10 cellular contexts compared by ENCODE assay signal in the genomic region with DNA sequence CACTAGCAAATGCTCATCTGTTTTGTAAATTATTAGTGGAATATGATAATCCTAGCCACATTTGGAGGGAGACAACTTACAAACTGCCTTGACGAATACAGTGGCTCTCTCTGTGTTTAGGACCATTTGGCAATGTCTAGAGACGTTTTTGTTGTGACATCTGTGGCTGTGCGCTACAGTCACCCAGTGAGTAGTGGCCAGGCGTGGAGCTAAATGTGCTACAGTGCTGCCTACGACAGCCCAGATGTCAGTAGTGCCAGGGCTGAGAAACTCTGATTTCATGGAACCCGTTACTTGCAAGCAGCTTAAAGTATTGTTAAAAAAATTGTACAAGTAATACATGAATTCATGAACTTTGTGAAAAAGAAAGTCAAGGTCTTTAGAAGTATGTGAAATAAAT. TPM values are rescaled to one million over a fixed set of nuclear protein-coding genes. Genes with fewer than 3 reads are reported as not detected.
DNase-seq lines count a peak whose midpoint lies in the region; ATAC-seq, FAIRE-seq and TF ChIP-seq lines count a peak whose summit lies in the region.
"Not testable (repeated sequence)": the region's sequence is repeated elsewhere in the genome, so short reads cannot be mapped to it uniquely, and the experiment has no call there.
"Had no signal": no experiment of that assay in that cellular context is flagged by ENCODE, and none has a peak within 500 bp of the region (broad histone marks: within the 10 kb centered on the region; RNA-seq: fewer than 3 reads in every experiment).

No MANE protein-coding gene starts in this region.

- not testable (repeated sequence) for H2AFZ ChIP-seq in hepatocyte; HepG2 (ENCODE audit: low read length)

- H3K27me3 Mint-ChIP-seq in endodermal cell (ENCODE audit: insufficient read depth), result not testable (repeated sequence)

- DNase-seq in BE2C (peak; percentile 30), amygdala (lab: John Stamatoyannopoulos, UW) (peak in 33 of 56 donors; percentile 1 to 78 (median 18)), endodermal cell (peak; percentile 10), nucleus accumbens (lab: John Stamatoyannopoulos, UW) (peak in 29 of 56 donors; percentile 0 to 67 (median 26)), putamen (ENCODE audit: low spot score) (peak; percentile 56)
- not testable (repeated sequence) for DNase-seq in hepatocyte (ENCODE audit: low spot score); HepG2 (ENCODE audit: low spot score)

- 80 to 93% methylated on average over 3 to 6 of the region's 6 CpGs for whole genome bisulfite sequencing in endodermal cell (ENCODE audit: insufficient coverage in 1 of 2, insufficient read length in 1 of 2), 2 experiments
- 91% methylated on average over 6 of the region's 6 CpGs for WGBS in hepatocyte (ENCODE audit: low lambda C conversion rate, missing lambda C conversion rate)
- 90% methylated on average over 6 of the region's 6 CpGs for WGBS in HepG2 (ENCODE audit: low lambda C conversion rate)

- POLR2A ChIA-PET in HepG2 (lab: Yijun Ruan, JAX), result not testable (repeated sequence)

- not testable (repeated sequence) for H3K9me3 ChIP-seq in BE2C; endodermal cell (ENCODE audit: control insufficient read depth, low read length); hepatocyte (ENCODE audit: low read depth); HepG2 (ENCODE audit: low read length)

- not testable (repeated sequence) for H3K9me2 ChIP-seq in hepatocyte (replicated peaks; ENCODE audit: insufficient read depth)

- FAIRE-seq in HepG2 (lab: Jason Lieb, UNC), result not testable (repeated sequence)

- H3K9me3 Mint-ChIP-seq in endodermal cell, result not testable (repeated sequence)

- H3K36me3 Mint-ChIP-seq in endodermal cell (ENCODE audit: low read depth), result not testable (repeated sequence)

- H3K4me2 ChIP-seq in hepatocyte, result peak overlapping the region; percentile 53
- peak overlapping the region; percentile 7; the same call in 1 of the 2 replicates for H3K4me2 ChIP-seq in HepG2 (ENCODE audit: low read depth, low read length)

- not testable (repeated sequence) for H3K27ac Mint-ChIP-seq in endodermal cell

- CTCF ChIA-PET in HepG2 (lab: Yijun Ruan, JAX; ENCODE audit: low intra/inter-chr PET ratio, low total read pairs), result not testable (repeated sequence)

- not testable (repeated sequence) for TF ChIP-seq EP300 in HepG2 (IDR thresholded peaks at IDR 0.05; ENCODE audit: low read depth in 2 of 2, low read length in 2 of 2); HepG2 (CRISPR knock-in tag; IDR thresholded peaks at IDR 0.05; ENCODE audit: borderline replicate concordance)

- TF ChIP-seq POLR2A in HepG2 (IDR thresholded peaks at IDR 0.05; ENCODE audit: insufficient read depth in 1 of 2, low read depth in 2 of 2, low read length in 2 of 2), result not testable (repeated sequence)

- not testable (repeated sequence) for TF ChIP-seq CTCF in BE2C (IDR thresholded peaks at IDR 0.05; ENCODE audit: low read depth, low read length); endodermal cell (conservative IDR thresholded peaks at IDR 0.05); hepatocyte (IDR thresholded peaks at IDR 0.05; ENCODE audit: poor library complexity); HepG2 (CRISPR knock-in tag; IDR thresholded peaks at IDR 0.05)

- H3K9ac ChIP-seq in endodermal cell (ENCODE audit: extremely low read depth, low read length, poor library complexity, severe bottlenecking); HepG2 (ENCODE audit: insufficient read depth, low read depth, low read length): not testable (repeated sequence)

- H3K4me1 Mint-ChIP-seq in endodermal cell, result not testable (repeated sequence)

- not testable (repeated sequence) for H3K27ac ChIP-seq in endodermal cell (ENCODE audit: low read depth, low read length); hepatocyte; HepG2 (ENCODE audit: extremely low read length, insufficient read depth, low read length)
- H3K27ac ChIP-seq in temporal lobe (ENCODE audit: low read depth, low read length), result peak overlapping the region; percentile 36

- not testable (repeated sequence) for H3K4me3 Mint-ChIP-seq in endodermal cell

- intact Hi-C loops in HepG2 (cut with micrococcal nuclease; ENCODE audit: unreplicated experiment), result not testable (repeated sequence)

- not testable (repeated sequence) for H4K20me1 ChIP-seq in hepatocyte (ENCODE audit: insufficient read depth, poor library complexity, severe bottlenecking); HepG2 (ENCODE audit: insufficient read depth, low read length)

- not testable (repeated sequence) for TF ChIP-seq RAD21 in HepG2 (CRISPR knock-in tag; IDR thresholded peaks at IDR 0.05)

- ATAC-seq in HepG2, result not testable (repeated sequence)

- in situ Hi-C loops in HepG2 (cut with HindIII; ENCODE audit: extremely low pct_ligation_motif_present, low pct_unique_long_range_greater_than_20kb), result not testable (repeated sequence)

- not testable (repeated sequence) for H3K79me2 ChIP-seq in hepatocyte; HepG2 (ENCODE audit: insufficient read depth, low read length)

- not testable (repeated sequence) for BruUV-seq in HepG2 (replicated peaks; lab: Mats Ljungman, UMichigan)

- H3K4me1 ChIP-seq in BE2C; endodermal cell (ENCODE audit: control insufficient read depth, insufficient read depth, low read length); hepatocyte (ENCODE audit: insufficient read depth): not testable (repeated sequence)
- peaks cover 20% of the 10 kb centered on the region for H3K4me1 ChIP-seq in HepG2 (ENCODE audit: insufficient read depth, low read length)

- H3K36me3 ChIP-seq in BE2C; endodermal cell (ENCODE audit: control insufficient read depth, insufficient read depth, low read length); hepatocyte (replicated peaks; ENCODE audit: insufficient read depth, low read depth); HepG2 (replicated peaks in 1 of 2; ENCODE audit: control insufficient read depth in 1 of 2, insufficient read depth in 2 of 2, low read length in 2 of 2): not testable (repeated sequence)

- not testable (repeated sequence) for H3K4me3 ChIP-seq in BE2C (ENCODE audit: low read depth, low read length); endodermal cell (ENCODE audit: low read length); hepatocyte; HepG2 (replicated peaks in 1 of 3; ENCODE audit: insufficient read depth in 1 of 3, low read depth in 2 of 3, low read length in 3 of 3)

- not testable (repeated sequence) for H3K27me3 ChIP-seq in BE2C; endodermal cell (ENCODE audit: control insufficient read depth, insufficient read depth, low read length, poor library complexity, severe bottlenecking); hepatocyte; HepG2 (ENCODE audit: control insufficient read depth in 1 of 2, insufficient read depth in 2 of 2, low read length in 2 of 2)

RNA-seq across cellular contexts. Expression of a gene that starts 4.7 kb away (rescaled TPM):
- 105 TPM for polyA plus RNA-seq in BE2C (2012; ENCODE audit: insufficient read depth, insufficient read length, low read depth)
- total RNA-seq in endodermal cell (10 to 100 TPM; 38.4 to 75.9 TPM), hepatocyte (10.1 and 10.3 TPM in 2 replicates), HepG2 (2016; rRNA removed; fragmentation: Illumina TruSeq; extraction: Trizol) (17.2 and 44.0 TPM in 2 replicates), temporal lobe (73.8 TPM)
- 44.3 TPM for polyA plus RNA-seq in endodermal cell (2013, experiment 1 of 2)
- 44.3 TPM for polyA plus RNA-seq in endodermal cell (2013, experiment 2 of 2)
- polyA plus RNA-seq in hepatocyte (14.9 and 17.0 TPM in 2 replicates), HepG2 (2011; rRNA removed) (80.8 and 85.8 TPM in 2 replicates)
- 31.5 and 33.0 TPM in 2 replicates for total RNA-seq in HepG2 (2016; cell fraction: cytosol; rRNA removed; fragmentation: Illumina TruSeq; extraction: Trizol; ENCODE audit: low read depth)
- 14.3 and 47.7 TPM in 2 replicates for total RNA-seq in HepG2 (2016; cell fraction: insoluble cytoplasmic fraction; rRNA removed; fragmentation: Illumina TruSeq; extraction: Trizol)
- total RNA-seq in HepG2 (2016; cell fraction: membrane; rRNA removed; fragmentation: Illumina TruSeq; extraction: Trizol), result 25.3 and 26.3 TPM in 2 replicates
- total RNA-seq in HepG2 (2016; cell fraction: nucleus; rRNA removed; fragmentation: Illumina TruSeq; extraction: Trizol), result 79.2 and 109 TPM in 2 replicates
- polyA plus RNA-seq in HepG2 (2011; cell fraction: cytosol; rRNA removed), result 22.4 and 52.5 TPM in 2 replicates
- 206 and 219 TPM in 2 replicates for polyA plus RNA-seq in HepG2 (2011; cell fraction: nucleus; rRNA removed)
- polyA plus RNA-seq in HepG2 (2012), result 98.9 and 131 TPM in 2 replicates
- polyA plus RNA-seq in HepG2 (2016; cell fraction: cytosol; fragmentation: Illumina TruSeq; extraction: Trizol; ENCODE audit: low read depth), result 2.0 and 3.3 TPM in 2 replicates
- 7.8 and 8.3 TPM in 2 replicates for polyA plus RNA-seq in HepG2 (2016; cell fraction: insoluble cytoplasmic fraction; fragmentation: Illumina TruSeq; extraction: Trizol; ENCODE audit: low read depth)
- 3.5 and 4.3 TPM in 2 replicates for polyA plus RNA-seq in HepG2 (2016; cell fraction: membrane; fragmentation: Illumina TruSeq; extraction: Trizol; ENCODE audit: low read depth)
- polyA plus RNA-seq in HepG2 (2016; cell fraction: nucleus; fragmentation: Illumina TruSeq; extraction: Trizol; ENCODE audit: insufficient read depth, low read depth), result 123 and 146 TPM in 2 replicates
- polyA minus RNA-seq in HepG2 (2011; rRNA and poly(A)+ RNA removed; ENCODE audit: low replicate concordance), result 124 and 446 TPM in 2 replicates
- polyA minus RNA-seq in HepG2 (2011; cell fraction: cytosol; rRNA and poly(A)+ RNA removed), result 66.0 and 80.2 TPM in 2 replicates
- 170 and 246 TPM in 2 replicates for polyA minus RNA-seq in HepG2 (2011; cell fraction: nucleus; rRNA and poly(A)+ RNA removed)

RNA-seq across cellular contexts. Expression of a gene that starts 13.8 kb away (rescaled TPM):
- 2.7 TPM for polyA plus RNA-seq in BE2C (2012; ENCODE audit: insufficient read depth, insufficient read length, low read depth)
- total RNA-seq in endodermal cell (1 to 10 TPM; 6.5 to 7.8 TPM), hepatocyte (28.1 and 41.2 TPM in 2 replicates), HepG2 (2016; rRNA removed; fragmentation: Illumina TruSeq; extraction: Trizol) (69.0 and 105 TPM in 2 replicates), temporal lobe (0.74 TPM)
- polyA plus RNA-seq in endodermal cell (2013, experiment 1 of 2), result 4.4 TPM
- polyA plus RNA-seq in endodermal cell (2013, experiment 2 of 2), result 4.1 TPM
- polyA plus RNA-seq in hepatocyte (42.1 and 46.8 TPM in 2 replicates), HepG2 (2011; rRNA removed) (82.4 and 93.6 TPM in 2 replicates)
- total RNA-seq in HepG2 (2016; cell fraction: cytosol; rRNA removed; fragmentation: Illumina TruSeq; extraction: Trizol; ENCODE audit: low read depth), result 46.6 and 50.0 TPM in 2 replicates
- total RNA-seq in HepG2 (2016; cell fraction: insoluble cytoplasmic fraction; rRNA removed; fragmentation: Illumina TruSeq; extraction: Trizol), result 66.2 and 111 TPM in 2 replicates
- 72.4 and 74.0 TPM in 2 replicates for total RNA-seq in HepG2 (2016; cell fraction: membrane; rRNA removed; fragmentation: Illumina TruSeq; extraction: Trizol)
- 130 and 145 TPM in 2 replicates for total RNA-seq in HepG2 (2016; cell fraction: nucleus; rRNA removed; fragmentation: Illumina TruSeq; extraction: Trizol)
- 54.2 and 60.1 TPM in 2 replicates for polyA plus RNA-seq in HepG2 (2011; cell fraction: cytosol; rRNA removed)
- 278 and 296 TPM in 2 replicates for polyA plus RNA-seq in HepG2 (2011; cell fraction: nucleus; rRNA removed)
- 40.5 and 55.8 TPM in 2 replicates for polyA plus RNA-seq in HepG2 (2012)
- polyA plus RNA-seq in HepG2 (2016; cell fraction: cytosol; fragmentation: Illumina TruSeq; extraction: Trizol; ENCODE audit: low read depth), result 42.5 and 47.9 TPM in 2 replicates
- polyA plus RNA-seq in HepG2 (2016; cell fraction: insoluble cytoplasmic fraction; fragmentation: Illumina TruSeq; extraction: Trizol; ENCODE audit: low read depth), result 81.9 and 89.8 TPM in 2 replicates
- polyA plus RNA-seq in HepG2 (2016; cell fraction: membrane; fragmentation: Illumina TruSeq; extraction: Trizol; ENCODE audit: low read depth), result 76.1 and 80.8 TPM in 2 replicates
- 234 and 237 TPM in 2 replicates for polyA plus RNA-seq in HepG2 (2016; cell fraction: nucleus; fragmentation: Illumina TruSeq; extraction: Trizol; ENCODE audit: insufficient read depth, low read depth)
- 3.8 and 144 TPM in 2 replicates for polyA minus RNA-seq in HepG2 (2011; rRNA and poly(A)+ RNA removed; ENCODE audit: low replicate concordance)
- 22.9 and 30.3 TPM in 2 replicates for polyA minus RNA-seq in HepG2 (2011; cell fraction: cytosol; rRNA and poly(A)+ RNA removed)
- polyA minus RNA-seq in HepG2 (2011; cell fraction: nucleus; rRNA and poly(A)+ RNA removed), result 184 and 244 TPM in 2 replicates
- total RNA-seq: CD4-positive, CD25-positive, alpha-beta regulatory T cell; CD8-positive, alpha-beta T cell had no signal
